Comparison of ENCODE assay signal across 1 cellular context in genomic region chr14:70753518-70753953, GRCh38.
A peak's percentile ranks its signal among the peaks of the same experiment; 100 is the strongest.
TF ChIP-seq lines count a peak whose summit lies in the region.

No MANE protein-coding gene starts in this region.

TF ChIP-seq in HepG2, 621 proteins besides CTCF, POLR2A, EP300 and RAD21 (continued from another document and continues in another):
- TF ChIP-seq ARID4A (CRISPR knock-in tag; IDR thresholded peaks at IDR 0.05; ENCODE audit: borderline replicate concordance) = peak; percentile 20; the same call in 1 of the 2 replicates
- peak; percentile 60; the same call in 1 of the 2 replicates for TF ChIP-seq RXRA (CRISPR knock-in tag; IDR thresholded peaks at IDR 0.05)
- no peak for TF ChIP-seq ZNF280D (CRISPR knock-in tag; IDR thresholded peaks at IDR 0.05)
- peak; percentile 97 for TF ChIP-seq NR2F6 (IDR thresholded peaks at IDR 0.05)
- peak; percentile 95 for TF ChIP-seq NR2F6 (CRISPR knock-in tag; IDR thresholded peaks at IDR 0.05)
- TF ChIP-seq TEAD3 (CRISPR knock-in tag; optimal IDR thresholded peaks at IDR 0.05; ENCODE audit: borderline replicate concordance) = peak; percentile 58
- no peak for TF ChIP-seq ZFP91 (CRISPR knock-in tag; IDR thresholded peaks at IDR 0.05; ENCODE audit: borderline replicate concordance)
- TF ChIP-seq PPARG (CRISPR knock-in tag; conservative IDR thresholded peaks at IDR 0.05) = 0 out of 2 replicates have a peak, but pooled peaks have one; percentile 31
- TF ChIP-seq HMG20B (CRISPR knock-in tag; conservative IDR thresholded peaks at IDR 0.05) = no peak
- no peak for TF ChIP-seq ZNF670 (CRISPR knock-in tag; IDR thresholded peaks at IDR 0.05; ENCODE audit: borderline replicate concordance)
- peak; percentile 92 for TF ChIP-seq BCL6 (CRISPR knock-in tag; IDR thresholded peaks at IDR 0.05)
- peak; percentile 66; the same call in 1 of the 2 replicates for TF ChIP-seq HMGXB3 (CRISPR knock-in tag; IDR thresholded peaks at IDR 0.05; ENCODE audit: borderline replicate concordance)
- no peak for TF ChIP-seq ZNF740 (CRISPR knock-in tag; IDR thresholded peaks at IDR 0.05)
- no peak for TF ChIP-seq AGO1 (IDR thresholded peaks at IDR 0.05; ENCODE audit: low read depth, low read length, poor library complexity, severe bottlenecking)
- TF ChIP-seq ZNF710 (CRISPR knock-in tag; IDR thresholded peaks at IDR 0.05; ENCODE audit: borderline replicate concordance) = no peak
- TF ChIP-seq ZGPAT (CRISPR knock-in tag; IDR thresholded peaks at IDR 0.05) = peak; percentile 33; the same call in 1 of the 2 replicates
- TF ChIP-seq ZSCAN12 (CRISPR knock-in tag; IDR thresholded peaks at IDR 0.05) = no peak
- 0 out of 2 replicates have a peak, but pooled peaks have one; percentile 34 for TF ChIP-seq SALL1 (CRISPR knock-in tag; IDR thresholded peaks at IDR 0.05)
- TF ChIP-seq HNF1B (CRISPR knock-in tag; IDR thresholded peaks at IDR 0.05) = peak; percentile 99
- TF ChIP-seq CBX2 (IDR thresholded peaks at IDR 0.05; ENCODE audit: low read depth, low read length) = no peak
- TF ChIP-seq CBX2 (CRISPR knock-in tag; IDR thresholded peaks at IDR 0.05; ENCODE audit: low read depth) = no peak
- TF ChIP-seq UBTF (CRISPR knock-in tag; IDR thresholded peaks at IDR 0.05) = no peak
- no peak for TF ChIP-seq ELF4 (CRISPR knock-in tag; IDR thresholded peaks at IDR 0.05; ENCODE audit: borderline replicate concordance)
- TF ChIP-seq REST (IDR thresholded peaks at IDR 0.05; ENCODE audit: borderline replicate concordance in 1 of 2, low read depth in 1 of 2, low read length in 2 of 2) = peak in 1 of 2 experiments; percentile 48; a peak in 1 of 4 replicates
- TF ChIP-seq ZNF777 (CRISPR knock-in tag; IDR thresholded peaks at IDR 0.05) = no peak
